Comparison of ENCODE assay signal across 7 cellular contexts in genomic region chr13:73835138-73835721, GRCh38.
DNase-seq lines count a peak whose midpoint lies in the region; ATAC-seq and TF ChIP-seq lines count a peak whose summit lies in the region.

No MANE protein-coding gene starts in this region.

- H3K9me3 Mint-ChIP-seq in activated B cell treated with CpG ODN at 0.5 μM for 24 hours = no peaks in the 10 kb centered on the region
- H3K9me3 Mint-ChIP-seq in stimulated activated naive B cell treated with anti-CD40 and anti-IgM and Interleukin-4, amounts not matched to agents 10 μg/mL and 1 μg/mL and 100 μg/mL, for 72 hours = no peaks in the 10 kb centered on the region
- no peaks in the 10 kb centered on the region for H3K9me3 Mint-ChIP-seq in activated CD4-positive, alpha-beta memory T cell treated with anti-CD3 and anti-CD28 coated beads for 36 hours

- peak; percentile 68 for ATAC-seq in GM21576 (IDR thresholded peaks at IDR 0.05; ENCODE audit: unreplicated experiment)
- ATAC-seq in activated B cell treated with CpG ODN at 0.5 μM for 24 hours (ENCODE audit: low read depth) = peak; percentile 67
- ATAC-seq in stimulated activated naive B cell treated with anti-CD40 and anti-IgM and Interleukin-4, amounts not matched to agents 10 μg/mL and 1 μg/mL and 100 μg/mL, for 72 hours (replicated peaks) = peak; percentile 61 to 64

- H3K27me3 Mint-ChIP-seq in activated B cell treated with CpG ODN at 0.5 μM for 24 hours = no peaks in the 10 kb centered on the region
- H3K27me3 Mint-ChIP-seq in stimulated activated naive B cell treated with anti-CD40 and anti-IgM and Interleukin-4, amounts not matched to agents 10 μg/mL and 1 μg/mL and 100 μg/mL, for 72 hours = no peaks in the 10 kb centered on the region
- no peaks in the 10 kb centered on the region for H3K27me3 Mint-ChIP-seq in activated CD4-positive, alpha-beta memory T cell treated with anti-CD3 and anti-CD28 coated beads for 36 hours

- H3K27ac Mint-ChIP-seq in activated B cell treated with CpG ODN at 0.5 μM for 24 hours = no peak overlapping the region
- no peak overlapping the region for H3K27ac Mint-ChIP-seq in stimulated activated naive B cell treated with anti-CD40 and anti-IgM and Interleukin-4, amounts not matched to agents 10 μg/mL and 1 μg/mL and 100 μg/mL, for 72 hours
- no peak overlapping the region for H3K27ac Mint-ChIP-seq in activated CD4-positive, alpha-beta memory T cell treated with anti-CD3 and anti-CD28 coated beads for 36 hours

- peaks cover 9% of the 10 kb centered on the region for H3K4me1 Mint-ChIP-seq in activated B cell treated with CpG ODN at 0.5 μM for 24 hours
- peaks cover 12 to 16% of the 10 kb centered on the region in 2 donors for H3K4me1 Mint-ChIP-seq in stimulated activated naive B cell treated with anti-CD40 and anti-IgM and Interleukin-4, amounts not matched to agents 10 μg/mL and 1 μg/mL and 100 μg/mL, for 72 hours
- peaks cover 37% of the 10 kb centered on the region for H3K4me1 Mint-ChIP-seq in activated CD4-positive, alpha-beta memory T cell treated with anti-CD3 and anti-CD28 coated beads for 36 hours (ENCODE audit: low read depth)

- H3K4me3 Mint-ChIP-seq in activated B cell treated with CpG ODN at 0.5 μM for 24 hours = no peak overlapping the region
- no peak overlapping the region for H3K4me3 Mint-ChIP-seq in stimulated activated naive B cell treated with anti-CD40 and anti-IgM and Interleukin-4, amounts not matched to agents 10 μg/mL and 1 μg/mL and 100 μg/mL, for 72 hours
- no peak overlapping the region for H3K4me3 Mint-ChIP-seq in activated CD4-positive, alpha-beta memory T cell treated with anti-CD3 and anti-CD28 coated beads for 36 hours

- CTCF ChIA-PET in activated B cell treated with CpG ODN at 0.5 μM for 24 hours (lab: Charles Lee) = interaction anchor here (0.7 to 6.3 kb wide), 16 partner anchors 9 to 1385 kb away, joined by 3 to 118 read pairs (median 3); no protein-coding TSS in a partner anchor
- CTCF ChIA-PET in activated CD4-positive, alpha-beta memory T cell treated with anti-CD3 and anti-CD28 coated beads for 36 hours (lab: Charles Lee) = interaction anchor here (0.6 to 5.6 kb wide), 13 partner anchors 16 to 1384 kb away, joined by 3 to 58 read pairs (median 3); no protein-coding TSS in a partner anchor

- TF ChIP-seq CTCF in activated B cell treated with CpG ODN at 0.5 μM for 24 hours (IDR thresholded peaks at IDR 0.05) = no peak

- POLR2A ChIA-PET in activated B cell treated with CpG ODN at 0.5 μM for 24 hours (lab: Charles Lee) = interaction anchor here (1.3 to 2.2 kb wide), 3 partner anchors 299 to 453 kb away, joined by 4 to 6 read pairs (median 5); partner anchors contain the start of gene KLF12
- POLR2A ChIA-PET in activated CD4-positive, alpha-beta memory T cell treated with anti-CD3 and anti-CD28 coated beads for 36 hours (lab: Charles Lee) = no interaction called here

- intact Hi-C loops in activated B cell treated with CpG ODN at 0.5 μM for 24 hours (cut with micrococcal nuclease) = loop anchor here (1.0 to 5.0 kb wide), 6 partner anchors 78 to 1384 kb away; partner anchors contain the start of gene KLF12
- intact Hi-C loops in activated CD4-positive, alpha-beta memory T cell treated with anti-CD3 and anti-CD28 coated beads for 36 hours (cut with micrococcal nuclease) = loop anchor here (1.0 to 5.0 kb wide), 5 partner anchors 162 to 1382 kb away; no protein-coding TSS in a partner anchor

- DNase-seq in GM04503 (ENCODE audit: low read depth) (peak; percentile 8), NCI-H1092 (lab: John Stamatoyannopoulos, UW) (peak; percentile 40), activated B cell treated with CpG ODN at 0.5 μM for 24 hours (no peak), hepatic stellate cell (ENCODE audit: low spot score) (peak; percentile 7)
- no peak for DNase-seq in stimulated activated naive B cell treated with anti-CD40 and anti-IgM and Interleukin-4, amounts not matched to agents 10 μg/mL and 1 μg/mL and 100 μg/mL, for 72 hours
- no peak for DNase-seq in activated CD4-positive, alpha-beta memory T cell treated with anti-CD3 and anti-CD28 coated beads for 36 hours

- peaks cover 10% of the 10 kb centered on the region for H3K36me3 Mint-ChIP-seq in activated B cell treated with CpG ODN at 0.5 μM for 24 hours (ENCODE audit: low read depth)
- H3K36me3 Mint-ChIP-seq in stimulated activated naive B cell treated with anti-CD40 and anti-IgM and Interleukin-4, amounts not matched to agents 10 μg/mL and 1 μg/mL and 100 μg/mL, for 72 hours = peaks cover 0 to 4% of the 10 kb centered on the region in 2 donors
- peaks cover 3% of the 10 kb centered on the region for H3K36me3 Mint-ChIP-seq in activated CD4-positive, alpha-beta memory T cell treated with anti-CD3 and anti-CD28 coated beads for 36 hours

Comparison
In these comparisons a context has a peak if more than half of its experiments do, and no peak if none do; other contexts are left out.
1. DNase-seq: peak in GM04503 (single experiment), NCI-H1092 (single experiment) and hepatic stellate cell (single experiment); none in activated B cell treated with CpG ODN at 0.5 μM for 24 hours (single experiment), stimulated activated naive B cell treated with anti-CD40 and anti-IgM and Interleukin-4, amounts not matched to agents 10 μg/mL and 1 μg/mL and 100 μg/mL, for 72 hours (single experiment) and activated CD4-positive, alpha-beta memory T cell treated with anti-CD3 and anti-CD28 coated beads for 36 hours (single experiment).
2. Peak in every context shown above with its lines, with median percentiles within 50 percentile points of each other: ATAC-seq.